21 cellular contexts compared by ENCODE assay signal in the genomic region with DNA sequence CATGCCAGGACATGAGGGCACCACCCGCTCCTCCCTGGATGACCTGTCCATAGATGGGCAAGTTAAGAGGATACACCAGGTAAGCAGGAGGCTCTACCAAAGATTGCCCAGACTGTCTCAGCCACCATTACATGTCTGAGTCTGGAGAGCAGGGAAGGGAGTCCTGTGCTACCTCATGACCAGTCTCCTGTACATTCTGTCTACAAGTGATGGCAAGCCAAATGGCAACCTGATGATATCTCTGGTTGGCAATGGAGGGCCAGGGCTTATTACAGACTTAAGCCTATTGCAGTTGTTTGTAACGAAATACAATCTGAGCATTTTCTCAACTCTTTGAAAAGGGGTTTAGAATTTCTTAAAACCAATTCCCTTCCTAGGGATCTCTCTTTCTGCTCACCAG. TPM values are rescaled to one million over a fixed set of nuclear protein-coding genes. Genes with fewer than 3 reads are reported as not detected.
DNase-seq lines count a peak whose midpoint lies in the region; ATAC-seq and TF ChIP-seq lines count a peak whose summit lies in the region.
"Had no signal": no experiment of that assay in that cellular context is flagged by ENCODE, and none has a peak within 500 bp of the region (broad histone marks: within the 10 kb centered on the region; RNA-seq: fewer than 3 reads in every experiment).

No MANE protein-coding gene starts in this region.

- H4K91ac ChIP-seq in trophoblast cell (ENCODE audit: low read depth, low read length): no peak overlapping the region

- H2BK12ac ChIP-seq in trophoblast cell (ENCODE audit: low read length): no peak overlapping the region

- H3K4me1 ChIP-seq in mammary epithelial cell (ENCODE audit: insufficient read depth, low read length) (peaks cover 15% of the 10 kb centered on the region), trophoblast cell (ENCODE audit: control insufficient read depth in 1 of 2, insufficient read depth in 2 of 2, low read length in 2 of 2) (no peaks in the 10 kb centered on the region)

- H3K4me3 Mint-ChIP-seq in MCF 10A (ENCODE audit: unreplicated experiment): no peak overlapping the region
- H3K4me3 Mint-ChIP-seq: B cell; CD4-positive, alpha-beta T cell; CD8-positive, alpha-beta T cell had no signal

- POLR2A ChIA-PET in MCF 10A (lab: Yijun Ruan, JAX): interaction anchor here (1.1 to 2.1 kb wide), 2 partner anchors 15 to 37 kb away, joined by 5 read pairs; a partner anchor contains a TSS

- H3K27me3 ChIP-seq in mammary epithelial cell (ENCODE audit: insufficient read depth, low read length): no peaks in the 10 kb centered on the region
- H3K27me3 ChIP-seq in trophoblast cell (ENCODE audit: insufficient read depth, low read length): no peaks in the 10 kb centered on the region
- H3K27me3 ChIP-seq: BLaER1 treated with 17β-estradiol and CSF1 and Interleukin-3, amounts not matched to agents 10 nM and 100 nM had no signal

- H3K79me2 ChIP-seq in mammary epithelial cell (ENCODE audit: insufficient read depth, low read length): no peaks in the 10 kb centered on the region
- H3K79me2 ChIP-seq in trophoblast cell (ENCODE audit: control insufficient read depth, insufficient read depth, low read length, poor library complexity): no peaks in the 10 kb centered on the region

- TF ChIP-seq CTCF in mammary epithelial cell (conservative IDR thresholded peaks at IDR 0.05 in 1 of 2, IDR thresholded peaks at IDR 0.05 in 1 of 2; ENCODE audit: extremely low read depth in 1 of 2, insufficient read depth in 1 of 2, low read depth in 1 of 2, low read length in 2 of 2) (no peak), MCF 10A (IDR thresholded peaks at IDR 0.05; ENCODE audit: unreplicated experiment) (no peak)

- DNase-seq in mammary epithelial cell (no peak), MCF 10A (ENCODE audit: unreplicated experiment) (no peak), SK-N-MC (ENCODE audit: low read depth, low spot score) (no peak), trophoblast cell (no peak), DMS79 treated with DMSO at 0.1 percent for 48 hours (lab: John Stamatoyannopoulos, UW) (no peak)
- DNase-seq: AML-193; CD4-positive, alpha-beta T cell; CD8-positive, alpha-beta T cell; DMS 273 treated with DMSO at 0.1 percent for 48 hours; DMS153; DMS53; DMS79; GF-D8 had no signal

- 79% methylated on average over 2 of the region's 2 CpGs for WGBS in mammary epithelial cell (ENCODE audit: low coverage, missing lambda C conversion rate)
- no CpG with 5 or more reads among the region's 2 CpGs for WGBS in trophoblast cell (ENCODE audit: extremely low coverage, insufficient coverage, insufficient read length)

- no peak overlapping the region for H3K14ac ChIP-seq in trophoblast cell (ENCODE audit: low read length)

- H3K9ac ChIP-seq in mammary epithelial cell (ENCODE audit: insufficient read depth, low read length) (no peak overlapping the region), SK-N-MC (ENCODE audit: insufficient read length) (no peak overlapping the region), trophoblast cell (ENCODE audit: low read length) (peak overlapping the region; percentile 5)
- H3K9ac ChIP-seq: BLaER1 treated with 17β-estradiol and CSF1 and Interleukin-3, amounts not matched to agents 10 nM and 100 nM had no signal

- H3K27me3 Mint-ChIP-seq in MCF 10A (ENCODE audit: insufficient read depth, unreplicated experiment): no peaks in the 10 kb centered on the region
- H3K27me3 Mint-ChIP-seq: B cell; CD4-positive, alpha-beta T cell had no signal

- H3K36me3 Mint-ChIP-seq in MCF 10A (ENCODE audit: insufficient read depth, unreplicated experiment): peaks cover 10% of the 10 kb centered on the region

- peaks cover 1% of the 10 kb centered on the region for H3K36me3 ChIP-seq in mammary epithelial cell (ENCODE audit: insufficient read depth, low read length)
- peaks cover 92% of the 10 kb centered on the region for H3K36me3 ChIP-seq in SK-N-MC (ENCODE audit: insufficient read depth, low read length)
- H3K36me3 ChIP-seq in trophoblast cell (ENCODE audit: control insufficient read depth in 1 of 2, insufficient read depth in 2 of 2, low read length in 2 of 2): no peaks in the 10 kb centered on the region

- no peak for ATAC-seq in HG03025 (IDR thresholded peaks at IDR 0.05; ENCODE audit: low FRiP score, unreplicated experiment)
- ATAC-seq: A549; CD8-positive, alpha-beta T cell had no signal

- no peak overlapping the region for H2BK120ac ChIP-seq in trophoblast cell (ENCODE audit: insufficient read depth, low read length, poor library complexity)

- H3K4me2 ChIP-seq in mammary epithelial cell (ENCODE audit: insufficient read depth, low read depth, low read length): no peak overlapping the region
- H3K4me2 ChIP-seq in trophoblast cell (ENCODE audit: low read length): no peak overlapping the region
- H3K4me2 ChIP-seq: A549; BLaER1 treated with 17β-estradiol and CSF1 and Interleukin-3, amounts not matched to agents 10 nM and 100 nM had no signal

- in situ Hi-C loops in mammary epithelial cell (cut with MboI; ENCODE audit: low sequenced_read_pairs in 2 of 2): no loop called here

- H3K4me3 ChIP-seq in mammary epithelial cell (replicated peaks in 1 of 3; ENCODE audit: insufficient read depth in 1 of 3, low read depth in 2 of 3, low read length in 3 of 3) (no peak overlapping the region), SK-N-MC (no peak overlapping the region), trophoblast cell (ENCODE audit: low read depth, low read length) (no peak overlapping the region)
- H3K4me3 ChIP-seq: A549; BLaER1 treated with 17β-estradiol and CSF1 and Interleukin-3, amounts not matched to agents 10 nM and 100 nM had no signal

- no peak overlapping the region for H3K27ac Mint-ChIP-seq in MCF 10A (ENCODE audit: low read depth, unreplicated experiment)
- H3K27ac Mint-ChIP-seq: B cell; CD4-positive, alpha-beta T cell; CD8-positive, alpha-beta T cell had no signal

- BruUV-seq in mammary epithelial cell (replicated peaks; lab: Mats Ljungman, UMichigan): no TSS peak
- no TSS peak for BruUV-seq in MCF 10A (replicated peaks; lab: Mats Ljungman, UMichigan)

- CTCF ChIA-PET in mammary epithelial cell (lab: Charles Lee; ENCODE audit: low non-redundant PET): no interaction called here
- CTCF ChIA-PET in MCF 10A (lab: Yijun Ruan, JAX): interaction anchor here (0.9 to 1.8 kb wide), 4 partner anchors 30 to 54 kb away, joined by 3 to 8 read pairs (median 4); a partner anchor contains a TSS

- H2AFZ ChIP-seq in mammary epithelial cell (ENCODE audit: low read depth, low read length): peak overlapping the region; percentile 37
- no peak overlapping the region for H2AFZ ChIP-seq in trophoblast cell (ENCODE audit: insufficient read depth, low read length, poor library complexity)

- intact Hi-C loops in mammary epithelial cell (cut with micrococcal nuclease): no loop called here
- intact Hi-C loops in MCF 10A (cut with micrococcal nuclease): no loop called here

- no peak overlapping the region for H4K8ac ChIP-seq in trophoblast cell (ENCODE audit: low read depth, low read length)

- no peak overlapping the region for H2BK5ac ChIP-seq in trophoblast cell (ENCODE audit: low read depth, low read length, poor library complexity)

- H3K23ac ChIP-seq in trophoblast cell (ENCODE audit: low read length): no peak overlapping the region

- no peak overlapping the region for H4K12ac ChIP-seq in trophoblast cell (ENCODE audit: low read depth, low read length)

- no peaks in the 10 kb centered on the region for H3K9me3 Mint-ChIP-seq in MCF 10A (ENCODE audit: unreplicated experiment)
- H3K9me3 Mint-ChIP-seq: CD4-positive, alpha-beta T cell; CD8-positive, alpha-beta T cell had no signal

- H3K9me3 ChIP-seq in mammary epithelial cell (replicated peaks; ENCODE audit: insufficient read depth, low read length) (no peaks in the 10 kb centered on the region), SK-N-MC (ENCODE audit: low read depth, low read length) (no peaks in the 10 kb centered on the region), trophoblast cell (ENCODE audit: insufficient read depth, low read depth, low read length) (no peaks in the 10 kb centered on the region)
- H3K9me3 ChIP-seq: A549; BLaER1 treated with 17β-estradiol and CSF1 and Interleukin-3, amounts not matched to agents 10 nM and 100 nM had no signal

- H4K20me1 ChIP-seq in mammary epithelial cell (ENCODE audit: insufficient read depth, low read length): no peaks in the 10 kb centered on the region
- H4K20me1 ChIP-seq: BLaER1 treated with 17β-estradiol and CSF1 and Interleukin-3, amounts not matched to agents 10 nM and 100 nM had no signal

- no peak overlapping the region for H2AK5ac ChIP-seq in trophoblast cell (ENCODE audit: low read length)

- H3K18ac ChIP-seq in trophoblast cell (ENCODE audit: low read length): no peak overlapping the region

- no peak overlapping the region for H3K4ac ChIP-seq in trophoblast cell (ENCODE audit: low read depth, low read length)

- dilution Hi-C loops in mammary epithelial cell (cut with HindIII; ENCODE audit: low sequenced_read_pairs): no loop called here

- peaks cover 14% of the 10 kb centered on the region for H3K4me1 Mint-ChIP-seq in MCF 10A (ENCODE audit: insufficient read depth, unreplicated experiment)

- no peaks in the 10 kb centered on the region for H3K79me1 ChIP-seq in trophoblast cell (ENCODE audit: low read length)

- H3K27ac ChIP-seq in mammary epithelial cell (ENCODE audit: insufficient read depth, low read depth, low read length) (no peak overlapping the region), SK-N-MC (peak overlapping the region; percentile 25; the same call in 1 of the 2 replicates), trophoblast cell (ENCODE audit: low read depth, low read length) (no peak overlapping the region)
- H3K27ac ChIP-seq: 22Rv1; A549; BLaER1 treated with 17β-estradiol and CSF1 and Interleukin-3, amounts not matched to agents 10 nM and 100 nM; C4-2B had no signal

RNA-seq across cellular contexts. Expression of a gene that starts 31.8 kb away (rescaled TPM):
- 10 to 100 TPM in 1 of 2 donors, 1 to 10 TPM in 1; 9.4 to 21.3 TPM for total RNA-seq in mammary epithelial cell
- polyA plus RNA-seq in mammary epithelial cell: 7.1 TPM
- 8.9 TPM for polyA minus RNA-seq in mammary epithelial cell
- 3.4 and 3.9 TPM in 2 replicates for total RNA-seq in MCF 10A (2022)
- 7.5 and 8.2 TPM in 2 replicates for polyA plus RNA-seq in trophoblast cell (2013)

RNA-seq across cellular contexts. Expression of a gene that starts 36.7 kb away (rescaled TPM):
- total RNA-seq in mammary epithelial cell: 10 to 100 TPM; 15.5 to 22.1 TPM
- 12.4 TPM for polyA plus RNA-seq in mammary epithelial cell
- 33.4 TPM for polyA minus RNA-seq in mammary epithelial cell
- 19.0 and 20.0 TPM in 2 replicates for total RNA-seq in MCF 10A (2022)
- polyA plus RNA-seq in trophoblast cell (2013): 8.7 and 9.9 TPM in 2 replicates

RNA-seq across cellular contexts. Expression of a gene that starts 37.0 kb away (rescaled TPM):
- total RNA-seq in mammary epithelial cell (10 to 100 TPM; 10.4 to 18.5 TPM), MCF 10A (2022) (10.1 and 11.5 TPM in 2 replicates)
- 8.1 TPM for polyA plus RNA-seq in mammary epithelial cell
- not detected for polyA minus RNA-seq in mammary epithelial cell
- polyA plus RNA-seq in trophoblast cell (2013): 4.4 and 5.4 TPM in 2 replicates

RNA-seq across cellular contexts. Expression of a gene that starts 58.6 kb away (rescaled TPM):
- not detected for total RNA-seq in mammary epithelial cell
- not detected for polyA plus RNA-seq in mammary epithelial cell
- polyA minus RNA-seq in mammary epithelial cell: not detected
- total RNA-seq in MCF 10A (2022): not detected in 2 replicates
- 1.5 and 1.9 TPM in 2 replicates for polyA plus RNA-seq in trophoblast cell (2013)
- total RNA-seq: A172; CD8-positive, alpha-beta T cell had no signal
- polyA plus RNA-seq: BJ had no signal
